Comparison of ENCODE assay signal across 18 cellular contexts in the genomic region with DNA sequence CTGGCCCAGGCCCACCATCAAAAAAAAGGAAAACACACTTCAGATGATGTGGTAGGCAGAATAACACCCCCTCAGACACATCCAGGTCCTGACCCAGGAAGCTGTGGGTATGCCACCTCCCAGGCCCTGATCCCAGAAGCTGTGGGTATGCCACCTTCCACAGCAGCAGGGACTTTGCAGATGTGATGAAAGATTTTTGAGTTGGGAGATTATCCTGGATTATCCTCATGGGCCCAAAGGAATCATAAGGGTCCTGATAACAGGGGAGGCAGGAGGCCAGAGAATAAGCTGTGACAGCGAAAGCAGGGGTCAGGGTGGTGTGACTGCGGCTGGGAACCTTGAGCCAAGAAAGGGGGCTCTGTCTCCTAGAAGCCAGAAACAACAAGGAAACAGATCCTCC. TPM values are rescaled to one million over a fixed set of nuclear protein-coding genes. Genes with fewer than 3 reads are reported as not detected.
"Had no signal": no experiment of that assay in that cellular context is flagged by ENCODE, and none has a peak within 500 bp of the region (broad histone marks: within the 10 kb centered on the region; RNA-seq: fewer than 3 reads in every experiment).

No MANE protein-coding gene starts in this region.

- DNase-seq: activated CD4-positive, alpha-beta T cell treated with anti-CD3 and anti-CD28 coated beads, Interleukin-2, amount 10 ng/mL, durations not matched to agents 24 days and 14 days; activated CD4-positive, CD25-positive, alpha-beta regulatory T cell; activated CD8-positive, alpha-beta T cell treated with anti-CD3 and anti-CD28 coated beads for 36 hours; activated naive CD4-positive, alpha-beta T cell treated with anti-CD3 and anti-CD28 coated beads, Interleukin-2, amount 10 ng/mL, durations not matched to agents 7 days and 5 days; activated naive CD8-positive, alpha-beta T cell treated with anti-CD3 and anti-CD28 coated beads, Interleukin-2, amount 50 U/mL, for 24 hours; activated T-cell treated with anti-CD3 and anti-CD28 coated beads, Interleukin-2, amount 50 U/mL, for 1 hour; anterior cingulate cortex; erythroblast; sigmoid colon; spleen; stimulated activated CD4-positive, alpha-beta T cell treated with anti-CD3 and anti-CD28 coated beads, Interleukin-4, amount 100 ng/mL, for 4 hours; upper lobe of right lung had no signal

- H3K27me3 ChIP-seq: sigmoid colon, upper lobe of right lung had no signal

- H3K9me3 ChIP-seq: thoracic aorta, upper lobe of right lung had no signal

- H3K27ac ChIP-seq: coronary artery, spleen, thoracic aorta, upper lobe of right lung had no signal

- H3K4me1 ChIP-seq: upper lobe of right lung had no signal

- H3K36me3 ChIP-seq: sigmoid colon, spleen, thoracic aorta, upper lobe of right lung had no signal

- ATAC-seq: activated CD8-positive, alpha-beta T cell treated with anti-CD3 and anti-CD28 coated beads for 36 hours; activated naive CD8-positive, alpha-beta T cell treated with anti-CD3 and anti-CD28 coated beads, Interleukin-2, amount 50 U/mL, for 24 hours; activated T-helper 17 cell treated with anti-CD3 and anti-CD28 coated beads, Interleukin-2, amount 50 U/mL, for 72 hours; left lobe of liver; stimulated activated memory B cell treated with anti-CD40 and anti-IgM and Interleukin-4, amounts not matched to agents 10 μg/mL and 1 μg/mL and 100 μg/mL, for 72 hours had no signal

- H3K4me3 ChIP-seq: coronary artery, lung, sigmoid colon, spleen, thoracic aorta, upper lobe of right lung had no signal

RNA-seq across cellular contexts. Expression of a gene that starts 55.0 kb away (rescaled TPM):
- total RNA-seq: activated CD8-positive, alpha-beta T cell treated with anti-CD3 and anti-CD28 coated beads for 36 hours; activated T-helper 17 cell treated with anti-CD3 and anti-CD28 coated beads, Interleukin-2, amount 50 U/mL, for 72 hours had no signal
